Comparison of ENCODE assay signal across 8 cellular contexts in the genomic region with DNA sequence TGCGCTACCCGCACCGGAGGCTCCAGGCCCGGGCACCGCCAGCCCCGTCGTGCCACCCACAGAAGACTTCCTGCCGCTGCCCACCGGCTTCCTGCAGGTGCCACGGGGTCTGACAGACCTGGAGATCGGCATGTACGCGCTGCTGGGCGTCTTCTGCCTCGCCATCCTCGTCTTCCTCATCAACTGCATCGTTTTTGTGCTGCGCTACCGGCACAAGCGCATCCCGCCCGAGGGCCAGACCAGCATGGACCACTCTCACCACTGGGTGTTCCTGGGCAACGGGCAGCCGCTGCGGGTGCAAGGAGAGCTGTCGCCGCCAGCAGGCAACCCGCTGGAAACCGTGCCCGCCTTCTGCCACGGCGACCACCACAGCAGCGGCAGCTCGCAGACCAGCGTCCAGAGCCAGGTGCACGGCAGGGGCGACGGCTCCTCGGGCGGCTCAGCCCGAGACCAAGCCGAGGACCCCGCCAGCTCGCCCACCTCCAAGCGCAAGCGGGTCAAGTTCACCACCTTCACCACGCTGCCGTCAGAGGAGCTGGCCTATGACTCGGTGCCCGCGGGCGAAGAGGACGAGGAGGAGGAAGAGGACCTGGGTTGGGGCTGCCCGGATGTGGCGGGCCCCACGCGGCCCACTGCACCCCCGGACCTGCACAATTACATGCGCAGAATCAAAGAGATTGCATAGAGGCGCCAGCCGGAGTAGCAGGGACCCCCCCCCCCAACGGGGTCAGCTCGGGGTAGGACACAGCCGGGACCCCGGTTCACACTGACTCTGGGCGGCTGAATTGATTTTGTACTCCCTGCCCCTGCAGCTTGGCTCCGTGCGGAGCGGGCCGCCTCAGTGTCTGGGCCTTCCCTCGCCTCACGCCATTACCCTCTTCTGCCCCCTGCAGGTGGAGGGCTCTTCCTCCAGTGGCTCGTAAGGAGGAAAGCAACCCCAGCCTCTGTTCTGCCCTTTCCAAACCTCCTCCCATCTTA. TPM values are rescaled to one million over a fixed set of nuclear protein-coding genes. Genes with fewer than 3 reads are reported as not detected.
DNase-seq lines count a peak whose midpoint lies in the region; ATAC-seq and TF ChIP-seq lines count a peak whose summit lies in the region.

No MANE protein-coding gene starts in this region.

- peaks cover 2% of the 10 kb centered on the region for H3K27me3 ChIP-seq in AG04450 (ENCODE audit: control insufficient read depth, insufficient read depth, low read length)

- TF ChIP-seq CTCF in AG04450 (IDR thresholded peaks at IDR 0.05; ENCODE audit: low read depth, low read length) = peak; percentile 79

- ATAC-seq in left lobe of liver = peak; percentile 96

- POLR2A ChIA-PET in AG04450 (lab: Yijun Ruan, JAX) = no interaction called here

- H3K27ac ChIP-seq in AG04450 (ENCODE audit: low read depth, low read length) = no peak overlapping the region

- no peaks in the 10 kb centered on the region for H3K9me3 ChIP-seq in AG04450 (ENCODE audit: control insufficient read depth, insufficient read depth, low read length)

- CTCF ChIA-PET in AG04450 (lab: Charles Lee) = interaction anchor here (0.6 to 1.5 kb wide), 11 partner anchors 10 to 697 kb away, joined by 3 to 5 read pairs (median 3); no protein-coding TSS in a partner anchor

- no peak overlapping the region for H3K4me3 ChIP-seq in AG04450 (ENCODE audit: low read depth, low read length)

- DNase-seq in AG04450 (ENCODE audit: low read depth, low spot score) (peak; percentile 18), GM19238 (ENCODE audit: insufficient read length, low spot score) (peak; percentile 79), NCI-H1105 (lab: John Stamatoyannopoulos, UW) (peak; percentile 22), left lobe of liver (ENCODE audit: low spot score) (peak; percentile 67), NCI-H187 treated with DMSO at 0.1 percent for 48 hours (lab: John Stamatoyannopoulos, UW) (no peak)
- DNase-seq in activated CD4-positive, CD25-positive, alpha-beta regulatory T cell treated with anti-CD3 and anti-CD28 coated beads, Interleukin-2, amount 50 U/mL, for 72 hours = peak; percentile 81
- DNase-seq in central memory CD4-positive, alpha-beta T cell = peak; percentile 68
- peak; percentile 85 to 87 for DNase-seq in stimulated activated CD4-positive, alpha-beta T cell treated with anti-CD3 and anti-CD28 coated beads, Interleukin-2, amount 100 ng/mL, for 24 hours

RNA-seq across cellular contexts. Expression of a gene that starts 58.5 kb away (rescaled TPM):
- polyA plus RNA-seq in AG04450 (2011; rRNA removed) = not detected in 2 replicates
- not detected in 2 replicates for polyA minus RNA-seq in AG04450 (2011; rRNA and poly(A)+ RNA removed)
- 0.65 TPM for total RNA-seq in left lobe of liver
